In genomic region chr14:94341654-94342333, GRCh38 we compare ENCODE assay signal across 11 cellular contexts. TPM values are rescaled to one million over a fixed set of nuclear protein-coding genes. Genes with fewer than 3 reads are reported as not detected.
DNase-seq lines count a peak whose midpoint lies in the region; ATAC-seq, FAIRE-seq and TF ChIP-seq lines count a peak whose summit lies in the region.
"Had no signal": no experiment of that assay in that cellular context is flagged by ENCODE, and none has a peak within 500 bp of the region (broad histone marks: within the 10 kb centered on the region; RNA-seq: fewer than 3 reads in every experiment).

No MANE protein-coding gene starts in this region.

- H3K4me2 ChIP-seq in HepG2 (ENCODE audit: low read depth, low read length) (peak overlapping the region; percentile 13; the same call in 1 of the 2 replicates), OCI-LY7 (ENCODE audit: low read length) (no peak overlapping the region)

- TF ChIP-seq RAD21 in HepG2 (CRISPR knock-in tag; IDR thresholded peaks at IDR 0.05): no peak

- no peaks in the 10 kb centered on the region for H3K36me3 Mint-ChIP-seq in T-cell

- CTCF ChIA-PET in HEK293 (lab: Yijun Ruan, JAX) (interaction anchor here (0.5 kb wide), 2 partner anchors 812 to 1390 kb away, joined by 3 to 4 read pairs; no protein-coding TSS in a partner anchor), HepG2 (lab: Yijun Ruan, JAX; ENCODE audit: low intra/inter-chr PET ratio, low total read pairs) (no interaction called here), T-cell (lab: Charles Lee) (no interaction called here), OCI-LY7 (lab: Charles Lee; ENCODE audit: unreplicated experiment) (no interaction called here)

- H3K27ac ChIP-seq in HEK293 (ENCODE audit: extremely low read depth, low read depth, low read length) (no peak overlapping the region), HepG2 (ENCODE audit: extremely low read length, insufficient read depth, low read length) (no peak overlapping the region), OCI-LY7 (ENCODE audit: low read depth, low read length, poor library complexity, severe bottlenecking) (no peak overlapping the region)
- H3K27ac ChIP-seq: SJCRH30 had no signal

- H3K9ac ChIP-seq in adipocyte (ENCODE audit: low read length) (peak overlapping the region; percentile 32), HepG2 (ENCODE audit: insufficient read depth, low read depth, low read length) (no peak overlapping the region)

- intact Hi-C loops in HepG2 (cut with micrococcal nuclease; ENCODE audit: unreplicated experiment) (loop anchor here (2.0 kb wide), 1 partner anchor 19 kb away; the partner anchor contains the start of gene SERPINA6), OCI-LY7 (cut with micrococcal nuclease; ENCODE audit: unreplicated experiment) (no loop called here)

- H3K27me3 ChIP-seq in adipocyte (replicated peaks; ENCODE audit: control insufficient read depth, insufficient read depth, low read length) (no peaks in the 10 kb centered on the region), HepG2 (ENCODE audit: control insufficient read depth in 1 of 2, insufficient read depth in 2 of 2, low read length in 2 of 2) (no peaks in the 10 kb centered on the region; a peak in 1 of 5 replicates)
- H3K27me3 ChIP-seq: SJCRH30 had no signal

- H4K20me1 ChIP-seq in HepG2 (ENCODE audit: insufficient read depth, low read length) (no peaks in the 10 kb centered on the region), OCI-LY7 (ENCODE audit: insufficient read depth, low read length) (no peaks in the 10 kb centered on the region)

- BruUV-seq in HepG2 (replicated peaks; lab: Mats Ljungman, UMichigan) (no TSS peak), OCI-LY7 (replicated peaks; lab: Mats Ljungman, UMichigan) (no TSS peak)

- no peak for TF ChIP-seq CTCF in HEK293 (tag by site-specific recombination; IDR thresholded peaks at IDR 0.05)
- TF ChIP-seq CTCF in HepG2 (CRISPR knock-in tag; IDR thresholded peaks at IDR 0.05): no peak
- no peak for TF ChIP-seq CTCF in OCI-LY7 (conservative IDR thresholded peaks at IDR 0.05; ENCODE audit: low read length)

- 90% methylated on average over 5 of the region's 5 CpGs for WGBS in HepG2 (ENCODE audit: low lambda C conversion rate)

- POLR2A ChIA-PET in HEK293 (lab: Yijun Ruan, JAX): no interaction called here
- POLR2A ChIA-PET in HepG2 (lab: Yijun Ruan, JAX): interaction anchor here (0.7 to 3.3 kb wide), 12 partner anchors 8 to 257 kb away, joined by 3 to 13 read pairs (median 4); partner anchors contain the start of genes SERPINA1, SERPINA10 and SERPINA6
- POLR2A ChIA-PET in T-cell (lab: Charles Lee): no interaction called here
- POLR2A ChIA-PET in OCI-LY7 (lab: Charles Lee): interaction anchor here (0.6 kb wide), 1 partner anchor 483 kb away, joined by 3 read pairs; no protein-coding TSS in a partner anchor

- ATAC-seq in HepG2: no peak
- no peak for ATAC-seq in T-cell (replicated peaks in 1 of 4)
- ATAC-seq in HG03520 (IDR thresholded peaks at IDR 0.05; ENCODE audit: unreplicated experiment): no peak

- in situ Hi-C loops in HepG2 (cut with HindIII; ENCODE audit: extremely low pct_ligation_motif_present, low pct_unique_long_range_greater_than_20kb): no loop called here

- peak; percentile 53 for DNase-seq in AG08395 (ENCODE audit: low spot score)
- no peak for DNase-seq in adipocyte (ENCODE audit: low read depth)
- DNase-seq in HepG2 (ENCODE audit: low spot score): no peak
- DNase-seq in T-cell: no peak
- DNase-seq in NCI-H774 (lab: John Stamatoyannopoulos, UW): no peak
- no peak for DNase-seq in OCI-LY7 (ENCODE audit: low spot score)

- FAIRE-seq in HepG2 (lab: Jason Lieb, UNC): no peak

- H3K4me3 ChIP-seq in HEK293 (ENCODE audit: low read depth, low read length) (no peak overlapping the region), adipocyte (ENCODE audit: low read length) (peak overlapping the region; percentile 42), HepG2 (replicated peaks in 1 of 3; ENCODE audit: insufficient read depth in 1 of 3, low read depth in 2 of 3, low read length in 3 of 3) (no peak overlapping the region), OCI-LY7 (ENCODE audit: low read depth, low read length, poor library complexity, severe bottlenecking) (no peak overlapping the region)
- H3K4me3 ChIP-seq: SJCRH30 had no signal

- TF ChIP-seq POLR2A in HepG2 (IDR thresholded peaks at IDR 0.05; ENCODE audit: insufficient read depth in 1 of 2, low read depth in 2 of 2, low read length in 2 of 2): no peak

- TF ChIP-seq EP300 in HepG2 (IDR thresholded peaks at IDR 0.05; ENCODE audit: low read depth in 2 of 2, low read length in 2 of 2) (no peak), HepG2 (CRISPR knock-in tag; IDR thresholded peaks at IDR 0.05; ENCODE audit: borderline replicate concordance) (no peak)

- no peak overlapping the region for H3K27ac Mint-ChIP-seq in T-cell

- H3K9me3 ChIP-seq in HEK293 (ENCODE audit: control insufficient read depth, insufficient read depth, low read depth, low read length) (no peaks in the 10 kb centered on the region), adipocyte (ENCODE audit: control insufficient read depth, low read length) (no peaks in the 10 kb centered on the region), HepG2 (ENCODE audit: low read length) (no peaks in the 10 kb centered on the region), OCI-LY7 (ENCODE audit: low read length) (no peaks in the 10 kb centered on the region)

- no peaks in the 10 kb centered on the region for H3K79me2 ChIP-seq in HepG2 (ENCODE audit: insufficient read depth, low read length)
- no peaks in the 10 kb centered on the region for H3K79me2 ChIP-seq in OCI-LY7 (ENCODE audit: insufficient read depth, low read depth, low read length)

- H3K4me1 Mint-ChIP-seq in T-cell: peaks cover 0 to 10% (median 3%) of the 10 kb centered on the region in 3 donors

- H3K4me3 Mint-ChIP-seq in T-cell: no peak overlapping the region

- peaks cover 26 to 28% of the 10 kb centered on the region in 2 donors for H3K27me3 Mint-ChIP-seq in T-cell

- no peaks in the 10 kb centered on the region for H3K9me2 ChIP-seq in OCI-LY7 (ENCODE audit: insufficient read depth, low read length)

- H3K4me1 ChIP-seq in HEK293 (ENCODE audit: control insufficient read depth, insufficient read depth, low read length) (no peaks in the 10 kb centered on the region; the same call in 1 of the 2 replicates), adipocyte (ENCODE audit: control insufficient read depth, insufficient read depth, low read length) (peaks cover 48% of the 10 kb centered on the region), HepG2 (ENCODE audit: insufficient read depth, low read length) (peaks cover 89% of the 10 kb centered on the region), OCI-LY7 (ENCODE audit: insufficient read depth, low read length, poor library complexity, severe bottlenecking) (no peaks in the 10 kb centered on the region)

- peaks cover 0 to 15% (median 0%) of the 10 kb centered on the region in 3 donors for H3K9me3 Mint-ChIP-seq in T-cell

- H3K36me3 ChIP-seq in HEK293 (ENCODE audit: control insufficient read depth in 2 of 2, insufficient read depth in 1 of 2, low read length in 2 of 2) (no peaks in the 10 kb centered on the region), adipocyte (ENCODE audit: control insufficient read depth, insufficient read depth, low read length, severe bottlenecking) (no peaks in the 10 kb centered on the region), HepG2 (replicated peaks in 1 of 2; ENCODE audit: control insufficient read depth in 1 of 2, insufficient read depth in 2 of 2, low read length in 2 of 2) (no peaks in the 10 kb centered on the region), OCI-LY7 (ENCODE audit: insufficient read depth, low read length) (no peaks in the 10 kb centered on the region)
- H3K36me3 ChIP-seq: SJCRH30 had no signal

- H2AFZ ChIP-seq in HepG2 (ENCODE audit: low read length) (no peak overlapping the region), OCI-LY7 (ENCODE audit: low read length) (no peak overlapping the region)

RNA-seq across cellular contexts. Expression of gene SERPINA6, which starts 18.7 kb away (rescaled TPM):
- 144 and 260 TPM in 2 replicates for total RNA-seq in HepG2 (2016; rRNA removed; fragmentation: Illumina TruSeq; extraction: Trizol)
- total RNA-seq in HepG2 (2016; cell fraction: cytosol; rRNA removed; fragmentation: Illumina TruSeq; extraction: Trizol; ENCODE audit: low read depth): 46.5 and 59.8 TPM in 2 replicates
- total RNA-seq in HepG2 (2016; cell fraction: insoluble cytoplasmic fraction; rRNA removed; fragmentation: Illumina TruSeq; extraction: Trizol): 147 and 255 TPM in 2 replicates
- total RNA-seq in HepG2 (2016; cell fraction: membrane; rRNA removed; fragmentation: Illumina TruSeq; extraction: Trizol): 72.4 and 91.0 TPM in 2 replicates
- total RNA-seq in HepG2 (2016; cell fraction: nucleus; rRNA removed; fragmentation: Illumina TruSeq; extraction: Trizol): 209 and 232 TPM in 2 replicates
- 333 and 391 TPM in 2 replicates for polyA plus RNA-seq in HepG2 (2011; rRNA removed)
- polyA plus RNA-seq in HepG2 (2011; cell fraction: cytosol; rRNA removed): 334 and 367 TPM in 2 replicates
- 148 and 149 TPM in 2 replicates for polyA plus RNA-seq in HepG2 (2011; cell fraction: nucleus; rRNA removed)
- 165 and 183 TPM in 2 replicates for polyA plus RNA-seq in HepG2 (2012)
- polyA plus RNA-seq in HepG2 (2016; cell fraction: cytosol; fragmentation: Illumina TruSeq; extraction: Trizol; ENCODE audit: low read depth): 50.8 and 68.1 TPM in 2 replicates
- 148 and 161 TPM in 2 replicates for polyA plus RNA-seq in HepG2 (2016; cell fraction: insoluble cytoplasmic fraction; fragmentation: Illumina TruSeq; extraction: Trizol; ENCODE audit: low read depth)
- 59.5 and 79.3 TPM in 2 replicates for polyA plus RNA-seq in HepG2 (2016; cell fraction: membrane; fragmentation: Illumina TruSeq; extraction: Trizol; ENCODE audit: low read depth)
- polyA plus RNA-seq in HepG2 (2016; cell fraction: nucleus; fragmentation: Illumina TruSeq; extraction: Trizol; ENCODE audit: insufficient read depth, low read depth): 298 and 309 TPM in 2 replicates
- 295 TPM in 1 of 2 replicates, not detected in the other for polyA minus RNA-seq in HepG2 (2011; rRNA and poly(A)+ RNA removed; ENCODE audit: low replicate concordance)
- 62.1 and 78.1 TPM in 2 replicates for polyA minus RNA-seq in HepG2 (2011; cell fraction: cytosol; rRNA and poly(A)+ RNA removed)
- polyA minus RNA-seq in HepG2 (2011; cell fraction: nucleus; rRNA and poly(A)+ RNA removed): 54.3 and 66.5 TPM in 2 replicates
- not detected for total RNA-seq in T-cell
- total RNA-seq in OCI-LY7 (2014; rRNA removed; shearing (Covaris generic)): not detected in 2 replicates
- not detected in 2 replicates for total RNA-seq in OCI-LY7 (2022)
- total RNA-seq: lower leg skin, SJCRH30 had no signal

RNA-seq across cellular contexts. Expression of gene SERPINA2, which starts 24.7 kb away (rescaled TPM):
- 0.24 TPM in 1 of 2 replicates, not detected in the other for total RNA-seq in HepG2 (2016; rRNA removed; fragmentation: Illumina TruSeq; extraction: Trizol)
- not detected in 2 replicates for total RNA-seq in HepG2 (2016; cell fraction: cytosol; rRNA removed; fragmentation: Illumina TruSeq; extraction: Trizol; ENCODE audit: low read depth)
- 0.21 TPM in 1 of 2 replicates, not detected in the other for total RNA-seq in HepG2 (2016; cell fraction: insoluble cytoplasmic fraction; rRNA removed; fragmentation: Illumina TruSeq; extraction: Trizol)
- not detected in 2 replicates for total RNA-seq in HepG2 (2016; cell fraction: membrane; rRNA removed; fragmentation: Illumina TruSeq; extraction: Trizol)
- total RNA-seq in HepG2 (2016; cell fraction: nucleus; rRNA removed; fragmentation: Illumina TruSeq; extraction: Trizol): not detected in 2 replicates
- polyA plus RNA-seq in HepG2 (2011; rRNA removed): 0.08 TPM in 1 of 2 replicates, not detected in the other
- not detected in 2 replicates for polyA plus RNA-seq in HepG2 (2011; cell fraction: cytosol; rRNA removed)
- polyA plus RNA-seq in HepG2 (2011; cell fraction: nucleus; rRNA removed): 0.81 and 0.84 TPM in 2 replicates
- 0.17 TPM in 1 of 2 replicates, not detected in the other for polyA plus RNA-seq in HepG2 (2012)
- polyA plus RNA-seq in HepG2 (2016; cell fraction: cytosol; fragmentation: Illumina TruSeq; extraction: Trizol; ENCODE audit: low read depth): not detected in 2 replicates
- not detected in 2 replicates for polyA plus RNA-seq in HepG2 (2016; cell fraction: insoluble cytoplasmic fraction; fragmentation: Illumina TruSeq; extraction: Trizol; ENCODE audit: low read depth)
- polyA plus RNA-seq in HepG2 (2016; cell fraction: membrane; fragmentation: Illumina TruSeq; extraction: Trizol; ENCODE audit: low read depth): 0.21 TPM in 1 of 2 replicates, not detected in the other
- not detected in 2 replicates for polyA plus RNA-seq in HepG2 (2016; cell fraction: nucleus; fragmentation: Illumina TruSeq; extraction: Trizol; ENCODE audit: insufficient read depth, low read depth)
- polyA minus RNA-seq in HepG2 (2011; rRNA and poly(A)+ RNA removed; ENCODE audit: low replicate concordance): not detected in 2 replicates
- not detected in 2 replicates for polyA minus RNA-seq in HepG2 (2011; cell fraction: cytosol; rRNA and poly(A)+ RNA removed)
- polyA minus RNA-seq in HepG2 (2011; cell fraction: nucleus; rRNA and poly(A)+ RNA removed): 0.87 and 1.4 TPM in 2 replicates
- not detected for total RNA-seq in T-cell
- not detected in 2 replicates for total RNA-seq in OCI-LY7 (2014; rRNA removed; shearing (Covaris generic))
- not detected in 2 replicates for total RNA-seq in OCI-LY7 (2022)
- total RNA-seq: lower leg skin, SJCRH30 had no signal

RNA-seq across cellular contexts. Expression of gene SERPINA1, which starts 46.6 kb away (rescaled TPM):
- total RNA-seq in HepG2 (2016; rRNA removed; fragmentation: Illumina TruSeq; extraction: Trizol) (2,013 and 3,266 TPM in 2 replicates), T-cell (10 to 100 TPM in 1 of 5 donors, 1 to 10 TPM in 3, under 1 TPM in 1; 0.63 to 11.1 (median 6.7) TPM), OCI-LY7 (2022) (not detected in 2 replicates)
- 1,032 and 1,133 TPM in 2 replicates for total RNA-seq in HepG2 (2016; cell fraction: cytosol; rRNA removed; fragmentation: Illumina TruSeq; extraction: Trizol; ENCODE audit: low read depth)
- total RNA-seq in HepG2 (2016; cell fraction: insoluble cytoplasmic fraction; rRNA removed; fragmentation: Illumina TruSeq; extraction: Trizol): 1,778 and 3,168 TPM in 2 replicates
- total RNA-seq in HepG2 (2016; cell fraction: membrane; rRNA removed; fragmentation: Illumina TruSeq; extraction: Trizol): 2,429 and 2,540 TPM in 2 replicates
- 3,105 and 3,600 TPM in 2 replicates for total RNA-seq in HepG2 (2016; cell fraction: nucleus; rRNA removed; fragmentation: Illumina TruSeq; extraction: Trizol)
- 11,015 and 14,177 TPM in 2 replicates for polyA plus RNA-seq in HepG2 (2011; rRNA removed)
- polyA plus RNA-seq in HepG2 (2011; cell fraction: cytosol; rRNA removed): 9,533 and 11,655 TPM in 2 replicates
- 2,313 and 3,208 TPM in 2 replicates for polyA plus RNA-seq in HepG2 (2011; cell fraction: nucleus; rRNA removed)
- polyA plus RNA-seq in HepG2 (2012): 7,481 and 10,843 TPM in 2 replicates
- 4,767 and 4,962 TPM in 2 replicates for polyA plus RNA-seq in HepG2 (2016; cell fraction: cytosol; fragmentation: Illumina TruSeq; extraction: Trizol; ENCODE audit: low read depth)
- 4,118 and 4,730 TPM in 2 replicates for polyA plus RNA-seq in HepG2 (2016; cell fraction: insoluble cytoplasmic fraction; fragmentation: Illumina TruSeq; extraction: Trizol; ENCODE audit: low read depth)
- 6,083 and 6,679 TPM in 2 replicates for polyA plus RNA-seq in HepG2 (2016; cell fraction: membrane; fragmentation: Illumina TruSeq; extraction: Trizol; ENCODE audit: low read depth)
- polyA plus RNA-seq in HepG2 (2016; cell fraction: nucleus; fragmentation: Illumina TruSeq; extraction: Trizol; ENCODE audit: insufficient read depth, low read depth): 8,870 and 9,648 TPM in 2 replicates
- 7.6 and 11,192 TPM in 2 replicates for polyA minus RNA-seq in HepG2 (2011; rRNA and poly(A)+ RNA removed; ENCODE audit: low replicate concordance)
- polyA minus RNA-seq in HepG2 (2011; cell fraction: cytosol; rRNA and poly(A)+ RNA removed): 3,443 and 4,995 TPM in 2 replicates
- 1,177 and 2,207 TPM in 2 replicates for polyA minus RNA-seq in HepG2 (2011; cell fraction: nucleus; rRNA and poly(A)+ RNA removed)
- not detected in 2 replicates for total RNA-seq in OCI-LY7 (2014; rRNA removed; shearing (Covaris generic))
- total RNA-seq: SJCRH30 had no signal

RNA-seq across cellular contexts. Expression of gene SERPINA10, which starts 48.7 kb away (rescaled TPM):
- total RNA-seq in HepG2 (2016; rRNA removed; fragmentation: Illumina TruSeq; extraction: Trizol): 12.1 and 20.1 TPM in 2 replicates
- 2.9 and 3.2 TPM in 2 replicates for total RNA-seq in HepG2 (2016; cell fraction: cytosol; rRNA removed; fragmentation: Illumina TruSeq; extraction: Trizol; ENCODE audit: low read depth)
- 12.4 and 19.4 TPM in 2 replicates for total RNA-seq in HepG2 (2016; cell fraction: insoluble cytoplasmic fraction; rRNA removed; fragmentation: Illumina TruSeq; extraction: Trizol)
- total RNA-seq in HepG2 (2016; cell fraction: membrane; rRNA removed; fragmentation: Illumina TruSeq; extraction: Trizol): 7.0 and 7.6 TPM in 2 replicates
- total RNA-seq in HepG2 (2016; cell fraction: nucleus; rRNA removed; fragmentation: Illumina TruSeq; extraction: Trizol): 15.9 and 21.0 TPM in 2 replicates
- polyA plus RNA-seq in HepG2 (2011; rRNA removed): 17.3 and 20.2 TPM in 2 replicates
- polyA plus RNA-seq in HepG2 (2011; cell fraction: cytosol; rRNA removed): 11.5 and 15.3 TPM in 2 replicates
- polyA plus RNA-seq in HepG2 (2011; cell fraction: nucleus; rRNA removed): 5.4 and 6.4 TPM in 2 replicates
- polyA plus RNA-seq in HepG2 (2012): 14.6 and 20.7 TPM in 2 replicates
- 1.4 and 1.5 TPM in 2 replicates for polyA plus RNA-seq in HepG2 (2016; cell fraction: cytosol; fragmentation: Illumina TruSeq; extraction: Trizol; ENCODE audit: low read depth)
- 9.7 and 11.2 TPM in 2 replicates for polyA plus RNA-seq in HepG2 (2016; cell fraction: insoluble cytoplasmic fraction; fragmentation: Illumina TruSeq; extraction: Trizol; ENCODE audit: low read depth)
- 3.7 and 4.1 TPM in 2 replicates for polyA plus RNA-seq in HepG2 (2016; cell fraction: membrane; fragmentation: Illumina TruSeq; extraction: Trizol; ENCODE audit: low read depth)
- 22.0 and 24.2 TPM in 2 replicates for polyA plus RNA-seq in HepG2 (2016; cell fraction: nucleus; fragmentation: Illumina TruSeq; extraction: Trizol; ENCODE audit: insufficient read depth, low read depth)
- 26.7 TPM in 1 of 2 replicates, not detected in the other for polyA minus RNA-seq in HepG2 (2011; rRNA and poly(A)+ RNA removed; ENCODE audit: low replicate concordance)
- 15.7 and 16.5 TPM in 2 replicates for polyA minus RNA-seq in HepG2 (2011; cell fraction: cytosol; rRNA and poly(A)+ RNA removed)
- 13.5 and 16.3 TPM in 2 replicates for polyA minus RNA-seq in HepG2 (2011; cell fraction: nucleus; rRNA and poly(A)+ RNA removed)
- total RNA-seq in T-cell: under 1 TPM in 1 of 5 donors, not detected in 4; 0.15 TPM
- total RNA-seq in OCI-LY7 (2014; rRNA removed; shearing (Covaris generic)): not detected in 2 replicates
- total RNA-seq in OCI-LY7 (2022): not detected in 2 replicates
- total RNA-seq: lower leg skin, renal cortical epithelial cell, SJCRH30 had no signal

Comparison
In these comparisons a context has a peak if more than half of its experiments do, and no peak if none do; other contexts are left out.
1. RNA of gene SERPINA6, which starts 18.7 kb away (total RNA-seq): 46.5 to 260 TPM in HepG2; not detected in T-cell and not detected in OCI-LY7; every median in the first group is over 10 times any median in the second.
2. RNA of gene SERPINA1, which starts 46.6 kb away (total RNA-seq): 1,032 to 3,600 TPM in HepG2; 0.63 to 11.1 TPM in T-cell and not detected in OCI-LY7; every median in the first group is over 10 times any median in the second.
3. POLR2A ChIA-PET loops: an anchor here in HepG2 (0.7 to 3.3 kb wide) and OCI-LY7 (0.6 kb wide); none called in HEK293 and T-cell.